8 cellular contexts compared by ENCODE assay signal in the genomic region with DNA sequence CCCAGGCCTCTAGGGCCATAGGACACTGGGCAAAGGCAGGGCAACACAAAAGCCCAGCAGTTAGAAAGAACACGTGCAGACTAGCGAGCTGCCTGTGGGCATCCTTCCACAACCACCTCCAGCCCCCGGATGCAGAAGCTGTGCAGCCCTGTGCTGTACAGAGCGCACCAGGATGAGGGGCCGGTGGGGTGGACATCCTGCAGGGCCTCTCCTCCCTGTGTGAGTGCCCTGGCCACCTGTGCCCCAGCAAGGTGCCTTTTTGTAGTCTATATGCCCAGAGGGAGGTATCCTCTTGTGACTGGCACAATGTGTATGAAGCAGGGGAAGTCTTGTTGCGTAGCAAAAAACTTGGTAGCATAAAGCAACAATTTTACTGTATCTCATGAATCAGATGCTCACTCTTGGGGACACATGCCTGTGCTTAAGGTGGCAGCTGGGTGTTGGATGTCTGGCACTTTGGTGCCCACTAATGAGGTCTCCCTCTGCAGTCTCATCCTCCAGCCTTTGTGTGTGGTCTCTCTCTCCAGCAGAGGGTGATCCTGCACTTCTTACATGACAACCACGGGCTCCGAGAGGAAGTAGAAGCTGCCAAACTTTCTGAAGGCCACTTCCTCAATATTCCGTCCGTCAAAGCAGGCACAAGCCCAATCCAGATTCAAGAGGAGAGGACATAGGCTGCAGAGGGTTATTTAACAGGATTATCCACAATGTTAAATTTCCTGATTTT. TPM values are rescaled to one million over a fixed set of nuclear protein-coding genes. Genes with fewer than 3 reads are reported as not detected.
DNase-seq lines count a peak whose midpoint lies in the region; ATAC-seq and TF ChIP-seq lines count a peak whose summit lies in the region.

No MANE protein-coding gene starts in this region.

- H3K27me3 ChIP-seq in BE2C (no peaks in the 10 kb centered on the region), PC-9 (ENCODE audit: insufficient read depth, low read depth) (no peaks in the 10 kb centered on the region), adrenal gland (no peaks in the 10 kb centered on the region), heart left ventricle (no peaks in the 10 kb centered on the region)

- H3K4me1 ChIP-seq in BE2C (no peaks in the 10 kb centered on the region), PC-9 (replicated peaks; ENCODE audit: insufficient read depth) (no peaks in the 10 kb centered on the region), adrenal gland (replicated peaks in 1 of 2) (peaks cover 3 to 7% of the 10 kb centered on the region in 2 donors), heart left ventricle (peaks cover 0 to 12% (median 4%) of the 10 kb centered on the region in 12 donors)

- H3K9me3 ChIP-seq in BE2C, result no peaks in the 10 kb centered on the region
- H3K9me3 ChIP-seq in PC-9 (ENCODE audit: insufficient read depth, low read depth), result no peaks in the 10 kb centered on the region
- no peaks in the 10 kb centered on the region for H3K9me3 ChIP-seq in adrenal gland (replicated peaks in 1 of 3)
- no peaks in the 10 kb centered on the region for H3K9me3 ChIP-seq in heart left ventricle

- H3K27ac ChIP-seq in PC-9 (no peak overlapping the region), adrenal gland (peak overlapping the region in 1 of 5 donors; percentile 53), heart left ventricle (peak overlapping the region in 10 of 12 donors; percentile 1 to 60 (median 27))

- in situ Hi-C loops in GM13976 (cut with MboI; ENCODE audit: low sequenced_read_pairs, unreplicated experiment), result no loop called here

- no TSS peak for BruUV-seq in PC-9 (replicated peaks; lab: Mats Ljungman, UMichigan)

- peaks cover 39% of the 10 kb centered on the region for H3K79me2 ChIP-seq in PC-9 (ENCODE audit: low read depth)

- H3K9me2 ChIP-seq in PC-9 (ENCODE audit: insufficient read depth), result no peaks in the 10 kb centered on the region

- intact Hi-C loops in PC-9 (cut with micrococcal nuclease; ENCODE audit: unreplicated experiment), result loop anchor here (1.0 to 2.0 kb wide), 3 partner anchors 15 to 281 kb away; no protein-coding TSS in a partner anchor
- intact Hi-C loops in adrenal gland (cut with DNase I), result loop anchor here (10.0 kb wide), 1 partner anchor 279 kb away; no protein-coding TSS in a partner anchor
- intact Hi-C loops in heart left ventricle (cut with DNase I), result loop anchor here (1.0 to 5.0 kb wide), 4 partner anchors 131 to 281 kb away; a partner anchor contains a TSS

- H3K4me3 ChIP-seq in BE2C (ENCODE audit: low read depth, low read length) (no peak overlapping the region), PC-9 (no peak overlapping the region), adrenal gland (peak overlapping the region in 1 of 4 donors; percentile 13), heart left ventricle (peak overlapping the region in 4 of 12 donors; percentile 1 to 30 (median 22)), retinal pigment epithelial cell (ENCODE audit: low read length) (no peak overlapping the region)

- peak; percentile 70 for TF ChIP-seq CTCF in BE2C (IDR thresholded peaks at IDR 0.05; ENCODE audit: low read depth, low read length)
- peak; percentile 63 for TF ChIP-seq CTCF in GM13976 (IDR thresholded peaks at IDR 0.05; ENCODE audit: borderline replicate concordance, control extremely low read depth, extremely low read depth, insufficient read depth, missing control alignments)
- TF ChIP-seq CTCF in PC-9 (conservative IDR thresholded peaks at IDR 0.05), result peak; percentile 64
- TF ChIP-seq CTCF in adrenal gland (IDR thresholded peaks at IDR 0.05), result peak; percentile 33 to 88 (median 73)
- peak; percentile 48 to 76 (median 68) for TF ChIP-seq CTCF in heart left ventricle (IDR thresholded peaks at IDR 0.05)
- peak; percentile 47 for TF ChIP-seq CTCF in retinal pigment epithelial cell (conservative IDR thresholded peaks at IDR 0.05; ENCODE audit: low read depth, low read length)

- TF ChIP-seq POLR2A in adrenal gland (IDR thresholded peaks at IDR 0.05) (no peak), heart left ventricle (IDR thresholded peaks at IDR 0.05) (no peak)

- CTCF ChIA-PET in PC-9 (lab: Charles Lee), result interaction anchor here (1.2 kb wide), 1 partner anchor 281 kb away, joined by 5 read pairs; no protein-coding TSS in a partner anchor

- no peaks in the 10 kb centered on the region for H3F3A ChIP-seq in PC-9 (ENCODE audit: insufficient read depth, low read depth)

- peak; percentile 82 for ATAC-seq in HG02973 (IDR thresholded peaks at IDR 0.05; ENCODE audit: unreplicated experiment)
- ATAC-seq in heart left ventricle, result peak; percentile 96 to 99 (median 98)
- no peak for ATAC-seq in HG03520 (IDR thresholded peaks at IDR 0.05; ENCODE audit: unreplicated experiment)

- POLR2A ChIA-PET in PC-9 (lab: Charles Lee; ENCODE audit: unreplicated experiment), result no interaction called here

- H2AFZ ChIP-seq in PC-9, result no peak overlapping the region

- DNase-seq in BE2C (peak; percentile 48), GM13976 (ENCODE audit: low spot score) (peak; percentile 64), PC-9 (peak in 1 of 2 experiments; percentile 48), adrenal gland (peak; percentile 76 to 93 (median 86)), heart left ventricle (peak in 4 of 5 donors; percentile 71 to 78 (median 74)), retinal pigment epithelial cell (ENCODE audit: low read depth) (no peak)

- no peaks in the 10 kb centered on the region for H4K20me1 ChIP-seq in PC-9 (ENCODE audit: insufficient read depth)

- H3K4me2 ChIP-seq in PC-9, result no peak overlapping the region

- H3K36me3 ChIP-seq in BE2C (peaks cover 38% of the 10 kb centered on the region), PC-9 (ENCODE audit: low read depth) (peaks cover 19% of the 10 kb centered on the region; the same call in 1 of the 2 replicates), adrenal gland (replicated peaks in 1 of 2) (no peaks in the 10 kb centered on the region), heart left ventricle (peaks cover 0 to 13% (median 3%) of the 10 kb centered on the region in 9 donors)

- WGBS in adrenal gland, 4 donors, result 50 to 55% (median 53%) methylated on average over 9 to 10 of the region's 10 CpGs
- WGBS in heart left ventricle, 4 donors, result 45 to 54% (median 52%) methylated on average over 9 to 10 of the region's 10 CpGs

RNA-seq across cellular contexts. Expression of a gene that starts 8.7 kb away (rescaled TPM):
- 15.3 TPM for polyA plus RNA-seq in BE2C (2012; ENCODE audit: insufficient read depth, insufficient read length, low read depth)
- total RNA-seq in PC-9 (2021), result 99.5 and 124 TPM in 2 replicates
- 1 to 10 TPM; 4.6 to 9.0 (median 6.1) TPM for total RNA-seq in adrenal gland
- polyA plus RNA-seq in adrenal gland, result 1 to 10 TPM; 1.6 to 4.3 (median 1.9) TPM
- 10 to 100 TPM in 1 of 9 donors, 1 to 10 TPM in 8; 2.8 to 12.5 (median 4.7) TPM for total RNA-seq in heart left ventricle
- polyA plus RNA-seq in heart left ventricle, result 1 to 10 TPM; 1.1 to 3.7 TPM
